ENCODE assay signal across 7 cellular contexts in the genomic region with DNA sequence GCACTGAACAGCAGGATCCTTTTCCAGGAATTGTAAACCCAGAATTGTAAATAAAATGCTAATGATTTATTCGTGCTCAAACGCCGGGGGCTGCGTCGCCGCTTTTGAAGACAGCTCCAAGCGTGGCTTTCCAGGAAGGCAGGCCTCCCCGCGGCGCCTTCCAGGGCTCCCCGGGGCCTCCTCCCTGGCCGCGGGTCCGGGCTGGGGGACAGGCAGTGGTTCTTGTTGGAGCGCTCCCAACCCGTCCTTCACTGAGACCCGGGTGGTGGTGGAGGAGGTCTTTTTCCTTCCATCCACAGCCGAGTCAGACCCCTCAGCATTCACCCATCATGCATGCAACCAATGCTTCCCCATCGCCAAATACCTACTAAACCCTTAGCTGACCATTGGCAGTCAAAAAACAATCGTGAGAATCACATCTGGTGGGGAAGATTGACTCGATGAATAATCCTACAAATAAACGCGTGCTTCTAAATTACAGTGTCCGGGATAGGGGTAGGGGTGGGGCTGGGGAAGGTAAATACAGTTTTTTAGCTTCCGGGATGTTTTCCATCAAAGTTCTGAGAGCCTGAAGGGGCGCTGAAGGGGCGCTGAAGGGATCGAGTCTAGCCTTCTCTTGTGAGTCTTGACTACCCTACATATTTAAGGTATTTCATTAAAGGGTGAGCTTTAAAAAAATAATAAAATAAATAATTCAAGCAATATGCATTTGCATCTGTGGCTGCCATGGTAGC. TPM values are rescaled to one million over a fixed set of nuclear protein-coding genes. Genes with fewer than 3 reads are reported as not detected.
DNase-seq lines count a peak whose midpoint lies in the region; ATAC-seq and TF ChIP-seq lines count a peak whose summit lies in the region.

No MANE protein-coding gene starts in this region.

- H3K9me3 ChIP-seq in HCT116 (ENCODE audit: control insufficient read depth in 1 of 2, insufficient read depth in 1 of 2, low read depth in 1 of 2, low read length in 2 of 2): no peaks in the 10 kb centered on the region

- DNase-seq in HCT116 (ENCODE audit: low read depth, low spot score) (no peak), astrocyte of the cerebellum (ENCODE audit: low read depth) (no peak), left kidney (ENCODE audit: low read depth, low spot score) (peak; percentile 77), NCI-H1436 (lab: John Stamatoyannopoulos, UW) (no peak), SKM-1 treated with dmso at 0.1 percent for 144 hours (lab: John Stamatoyannopoulos, UW; ENCODE audit: unreplicated experiment) (no peak), dedifferentiated amniotic fluid mesenchymal stem cell (ENCODE audit: extremely low spot score) (no peak)
- no peak for DNase-seq in stimulated activated effector memory CD8-positive, alpha-beta T cell treated with anti-CD3 and anti-CD28 coated beads, Interleukin-12 subunit alpha, Interleukin-12 subunit beta, amount 100 ng/mL, for 72 hours (ENCODE audit: low spot score in 2 of 2)

- H3K4me3 Mint-ChIP-seq in stimulated activated effector memory CD8-positive, alpha-beta T cell treated with anti-CD3 and anti-CD28 coated beads, Interleukin-12 subunit alpha, Interleukin-12 subunit beta, amount 100 ng/mL, for 72 hours: peak overlapping the region; percentile 23

- no peak for ATAC-seq in HCT116
- ATAC-seq in stimulated activated effector memory CD8-positive, alpha-beta T cell treated with anti-CD3 and anti-CD28 coated beads, Interleukin-12 subunit alpha, Interleukin-12 subunit beta, amount 100 ng/mL, for 72 hours: no peak

- H4K20me1 ChIP-seq in HCT116 (ENCODE audit: insufficient read depth): no peaks in the 10 kb centered on the region

- no peaks in the 10 kb centered on the region for H3K79me2 ChIP-seq in HCT116 (ENCODE audit: insufficient read depth, low read length)

- H3K4me2 ChIP-seq in HCT116 (ENCODE audit: low read length): peak overlapping the region; percentile 76

- POLR2A ChIA-PET in HCT116 (lab: Charles Lee): no interaction called here

- H3K27me3 ChIP-seq in HCT116 (ENCODE audit: insufficient read depth, low read length): 0 out of 2 replicates have a peak, but pooled peaks cover 4% of the 10 kb centered on the region

- TF ChIP-seq RAD21 in HCT116 (IDR thresholded peaks at IDR 0.05; ENCODE audit: low read depth): no peak

- no TSS peak for BruUV-seq in HCT116 (replicated peaks; lab: Mats Ljungman, UMichigan)

- no peaks in the 10 kb centered on the region for H3K36me3 ChIP-seq in HCT116 (ENCODE audit: control insufficient read depth in 1 of 2, insufficient read depth in 2 of 2, low read length in 2 of 2)

- H3K9ac ChIP-seq in HCT116 (ENCODE audit: low read length): no peak overlapping the region

- peaks cover 0 to 5% of the 10 kb centered on the region in 2 experiments; a peak in 2 of 4 replicates for H3K4me1 ChIP-seq in HCT116 (ENCODE audit: control insufficient read depth in 1 of 2, insufficient read depth in 2 of 2, low read length in 2 of 2)

- TF ChIP-seq CTCF in HCT116 (IDR thresholded peaks at IDR 0.05 in 2 of 3, conservative IDR thresholded peaks at IDR 0.05 in 1 of 3; ENCODE audit: borderline replicate concordance in 1 of 3, insufficient read depth in 1 of 3, low read depth in 2 of 3, low read length in 2 of 3) (no peak), astrocyte of the cerebellum (IDR thresholded peaks at IDR 0.05; ENCODE audit: low read depth, low read length, missing control alignments) (no peak)

- RAD21 ChIA-PET in HCT116 (lab: Charles Lee; ENCODE audit: low non-redundant PET in 1 of 2, low total read pairs in 2 of 2, uncharacterized antibody in 2 of 2, unreplicated experiment in 2 of 2): no interaction called here

- H3K36me3 Mint-ChIP-seq in stimulated activated effector memory CD8-positive, alpha-beta T cell treated with anti-CD3 and anti-CD28 coated beads, Interleukin-12 subunit alpha, Interleukin-12 subunit beta, amount 100 ng/mL, for 72 hours: no peaks in the 10 kb centered on the region

- CTCF ChIA-PET in HCT116 (lab: Charles Lee): interaction anchor here (1.0 kb wide), 1 partner anchor 747 kb away, joined by 3 read pairs; no protein-coding TSS in a partner anchor

- intact Hi-C loops in HCT116 (cut with micrococcal nuclease): loop anchor here (5.0 kb wide), 2 partner anchors 212 to 792 kb away; no protein-coding TSS in a partner anchor

- H3K4me3 ChIP-seq in HCT116 (replicated peaks in 1 of 2; ENCODE audit: low read depth in 1 of 2, low read length in 2 of 2) (peak overlapping the region; percentile 22 to 30; a peak in 3 of 4 replicates), astrocyte of the cerebellum (ENCODE audit: low read depth, low read length) (peak overlapping the region; percentile 24)

- H2AFZ ChIP-seq in HCT116 (ENCODE audit: low read depth, low read length, poor library complexity, severe bottlenecking): peak overlapping the region; percentile 88

- H3K27ac ChIP-seq in HCT116 (ENCODE audit: low read depth, low read length): no peak overlapping the region

- H3K9me2 ChIP-seq in HCT116 (ENCODE audit: insufficient read depth): no peaks in the 10 kb centered on the region

- no peak for TF ChIP-seq POLR2A in HCT116 (IDR thresholded peaks at IDR 0.05; ENCODE audit: borderline replicate concordance, extremely low read depth, insufficient read depth, insufficient read length)

- in situ Hi-C loops in astrocyte of the cerebellum (cut with HindIII; ENCODE audit: low sequenced_read_pairs): loop anchor here (5.0 kb wide), 1 partner anchor 777 kb away; no protein-coding TSS in a partner anchor

- H3K9me3 Mint-ChIP-seq in stimulated activated effector memory CD8-positive, alpha-beta T cell treated with anti-CD3 and anti-CD28 coated beads, Interleukin-12 subunit alpha, Interleukin-12 subunit beta, amount 100 ng/mL, for 72 hours: no peaks in the 10 kb centered on the region

- H3K27ac Mint-ChIP-seq in stimulated activated effector memory CD8-positive, alpha-beta T cell treated with anti-CD3 and anti-CD28 coated beads, Interleukin-12 subunit alpha, Interleukin-12 subunit beta, amount 100 ng/mL, for 72 hours: no peak overlapping the region

- H3K4me1 Mint-ChIP-seq in stimulated activated effector memory CD8-positive, alpha-beta T cell treated with anti-CD3 and anti-CD28 coated beads, Interleukin-12 subunit alpha, Interleukin-12 subunit beta, amount 100 ng/mL, for 72 hours: no peaks in the 10 kb centered on the region

TF ChIP-seq in HCT116, 20 proteins besides CTCF, POLR2A, EP300 and RAD21:
- TF ChIP-seq CBX3 (IDR thresholded peaks at IDR 0.05; ENCODE audit: low read depth) (no peak), EZH2 (IDR thresholded peaks at IDR 0.05) (no peak), ELF1 (IDR thresholded peaks at IDR 0.05; ENCODE audit: borderline replicate concordance, low read depth) (no peak), ZFX (IDR thresholded peaks at IDR 0.05) (no peak), ZNF274 (IDR thresholded peaks at IDR 0.05; ENCODE audit: low read depth, low read length) (no peak), SP1 (IDR thresholded peaks at IDR 0.05; ENCODE audit: low read depth) (no peak), REST (IDR thresholded peaks at IDR 0.05; ENCODE audit: low read depth) (no peak), CEBPB (IDR thresholded peaks at IDR 0.05; ENCODE audit: low read depth) (no peak)
- TF ChIP-seq, protein P1, sequence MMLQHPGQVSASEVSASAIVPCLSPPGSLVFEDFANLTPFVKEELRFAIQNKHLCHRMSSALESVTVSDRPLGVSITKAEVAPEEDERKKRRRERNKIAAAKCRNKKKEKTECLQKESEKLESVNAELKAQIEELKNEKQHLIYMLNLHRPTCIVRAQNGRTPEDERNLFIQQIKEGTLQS (IDR thresholded peaks at IDR 0.05): no peak

RNA-seq across cellular contexts. Expression of gene RRAGC, which starts 40.7 kb away (rescaled TPM):
- 11.7 TPM for total RNA-seq in HCT116 (2021; ENCODE audit: unreplicated experiment)
- polyA plus RNA-seq in HCT116 (2012): 5.1 and 6.8 TPM in 2 replicates

RNA-seq across cellular contexts. Expression of gene MYCBP, which starts 54.3 kb away (rescaled TPM):
- total RNA-seq in HCT116 (2021; ENCODE audit: unreplicated experiment): 40.2 TPM
- 7.5 and 12.1 TPM in 2 replicates for polyA plus RNA-seq in HCT116 (2012)
